ENCODE assay signal across 1 cellular context in genomic region chr2:73233154-73233931, GRCh38.
TF ChIP-seq lines count a peak whose summit lies in the region.

TSS of gene PRADC1 (minus strand) at chr2:73233239. CDS start at chr2:73233160, 79 bp downstream.

TF ChIP-seq in HepG2, 621 proteins besides CTCF, POLR2A, EP300 and RAD21 (continued from another document and continues in another):
- TF ChIP-seq MLX (CRISPR knock-in tag; IDR thresholded peaks at IDR 0.05) (peak; percentile 62; the same call in 1 of the 2 replicates), REPIN1 (CRISPR knock-in tag; IDR thresholded peaks at IDR 0.05; ENCODE audit: borderline replicate concordance, low read depth) (peak; percentile 39; the same call in 1 of the 2 replicates), ZNF18 (CRISPR knock-in tag; IDR thresholded peaks at IDR 0.05; ENCODE audit: insufficient replicate concordance) (peak; percentile 64), ZBTB7A (CRISPR knock-in tag; IDR thresholded peaks at IDR 0.05) (peak; percentile 63), ZKSCAN1 (IDR thresholded peaks at IDR 0.05; ENCODE audit: low read length) (no peak), TFAP4 (IDR thresholded peaks at IDR 0.05; ENCODE audit: borderline replicate concordance, low read depth) (peak; percentile 91), ZNF784 (CRISPR knock-in tag; IDR thresholded peaks at IDR 0.05; ENCODE audit: borderline replicate concordance) (peak; percentile 29; the same call in 1 of the 2 replicates), ZNF558 (CRISPR knock-in tag; IDR thresholded peaks at IDR 0.05; ENCODE audit: borderline replicate concordance) (peak; percentile 82; the same call in 1 of the 2 replicates), ZNF776 (CRISPR knock-in tag; IDR thresholded peaks at IDR 0.05) (peak; percentile 66; the same call in 1 of the 2 replicates), ZSCAN25 (CRISPR knock-in tag; IDR thresholded peaks at IDR 0.05) (peak; percentile 20; the same call in 1 of the 2 replicates), ZNF75D (CRISPR knock-in tag; IDR thresholded peaks at IDR 0.05; ENCODE audit: borderline replicate concordance) (peak; percentile 69; the same call in 1 of the 2 replicates), NR2C2 (CRISPR knock-in tag; IDR thresholded peaks at IDR 0.05; ENCODE audit: borderline replicate concordance) (0 out of 2 replicates have a peak, but pooled peaks have one; percentile 28), HNF1B (CRISPR knock-in tag; IDR thresholded peaks at IDR 0.05) (no peak; the same call in 1 of the 2 replicates), SYNCRIP (IDR thresholded peaks at IDR 0.05; ENCODE audit: insufficient read depth, low read depth, low read length) (no peak), HNF1A (IDR thresholded peaks at IDR 0.05; ENCODE audit: low read depth) (no peak), HNF1A (CRISPR knock-in tag; IDR thresholded peaks at IDR 0.05; ENCODE audit: borderline replicate concordance) (peak; percentile 62), ZNF232 (CRISPR knock-in tag; IDR thresholded peaks at IDR 0.05; ENCODE audit: borderline replicate concordance) (peak; percentile 33; the same call in 1 of the 2 replicates), EHMT2 (IDR thresholded peaks at IDR 0.05; ENCODE audit: borderline replicate concordance, low read depth, low read length) (no peak), DNMT1 (CRISPR knock-in tag; IDR thresholded peaks at IDR 0.05) (no peak; the same call in 1 of the 2 replicates), ZNF414 (CRISPR knock-in tag; IDR thresholded peaks at IDR 0.05) (peak; percentile 38; the same call in 1 of the 2 replicates), KLF11 (CRISPR knock-in tag; IDR thresholded peaks at IDR 0.05) (peak; percentile 64; the same call in 1 of the 2 replicates), ZNF12 (CRISPR knock-in tag; IDR thresholded peaks at IDR 0.05) (peak; percentile 42; the same call in 1 of the 2 replicates), ZNF614 (CRISPR knock-in tag; IDR thresholded peaks at IDR 0.05; ENCODE audit: borderline replicate concordance) (peak; percentile 83), ZNF616 (CRISPR knock-in tag; IDR thresholded peaks at IDR 0.05; ENCODE audit: low read depth) (peak; percentile 91; the same call in 1 of the 2 replicates), DMTF1 (CRISPR knock-in tag; IDR thresholded peaks at IDR 0.05) (no peak), DNMT3B (CRISPR knock-in tag; conservative IDR thresholded peaks at IDR 0.05) (peak; percentile 46), ONECUT2 (CRISPR knock-in tag; IDR thresholded peaks at IDR 0.05) (peak; percentile 54; the same call in 1 of the 2 replicates), MAF1 (CRISPR knock-in tag; IDR thresholded peaks at IDR 0.05; ENCODE audit: borderline replicate concordance) (peak; percentile 24; the same call in 1 of the 2 replicates), ZNF513 (CRISPR knock-in tag; conservative IDR thresholded peaks at IDR 0.05) (no peak), POGZ (CRISPR knock-in tag; IDR thresholded peaks at IDR 0.05) (peak; percentile 76), MATR3 (CRISPR knock-in tag; IDR thresholded peaks at IDR 0.05) (peak; percentile 95; the same call in 1 of the 2 replicates), KAT7 (CRISPR knock-in tag; IDR thresholded peaks at IDR 0.05; ENCODE audit: borderline replicate concordance) (0 out of 2 replicates have a peak, but pooled peaks have one; percentile 20), ELF1 (CRISPR knock-in tag; IDR thresholded peaks at IDR 0.05) (peak; percentile 70), MXD4 (CRISPR knock-in tag; IDR thresholded peaks at IDR 0.05) (peak; percentile 97), ZNF768 (CRISPR knock-in tag; IDR thresholded peaks at IDR 0.05) (peak; percentile 70), THAP11 (CRISPR knock-in tag; IDR thresholded peaks at IDR 0.05) (peak; percentile 86), PAWR (CRISPR knock-in tag; IDR thresholded peaks at IDR 0.05; ENCODE audit: borderline replicate concordance) (no peak), KDM5B (CRISPR knock-in tag; IDR thresholded peaks at IDR 0.05; ENCODE audit: borderline replicate concordance) (peak; percentile 57), PATZ1 (CRISPR knock-in tag; IDR thresholded peaks at IDR 0.05) (peak; percentile 55), FOXK2 (IDR thresholded peaks at IDR 0.05) (peak; percentile 85), SIN3B (IDR thresholded peaks at IDR 0.05; ENCODE audit: low read length) (peak; percentile 86), GFI1 (CRISPR knock-in tag; IDR thresholded peaks at IDR 0.05; ENCODE audit: borderline replicate concordance) (no peak), POLR2G (IDR thresholded peaks at IDR 0.05; ENCODE audit: low read depth, low read length) (peak; percentile 35; the same call in 1 of the 2 replicates), YY1 (IDR thresholded peaks at IDR 0.05; ENCODE audit: insufficient read depth, insufficient replicate concordance, low read depth, low read length) (peak; percentile 38), ZFP1 (CRISPR knock-in tag; IDR thresholded peaks at IDR 0.05) (peak; percentile 58; the same call in 1 of the 2 replicates)
